6 cellular contexts compared by ENCODE assay signal in the genomic region with DNA sequence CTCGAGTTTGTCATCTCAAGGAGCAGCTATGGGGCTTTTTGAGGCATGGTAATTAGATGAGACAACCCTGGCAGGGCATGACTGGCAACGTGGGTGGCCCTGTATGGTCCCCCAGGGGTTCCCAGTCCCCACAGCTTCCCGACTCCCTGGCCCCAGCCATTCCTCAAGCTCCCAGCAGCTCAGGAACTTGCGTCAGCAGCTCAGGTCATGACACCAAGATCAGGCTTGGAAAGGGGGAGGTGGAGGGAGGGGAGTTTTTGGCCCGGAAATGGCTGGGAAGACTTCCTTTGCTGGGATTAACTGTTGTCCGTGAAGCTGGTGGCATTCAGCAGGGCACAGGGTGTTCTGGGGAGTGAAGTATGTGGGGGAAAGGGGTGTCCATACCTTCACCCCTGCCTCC. TPM values are rescaled to one million over a fixed set of nuclear protein-coding genes. Genes with fewer than 3 reads are reported as not detected.
DNase-seq lines count a peak whose midpoint lies in the region; ATAC-seq and TF ChIP-seq lines count a peak whose summit lies in the region.

No MANE protein-coding gene starts in this region.

- H3K4me1 ChIP-seq in skeletal muscle satellite cell (ENCODE audit: control insufficient read depth, insufficient read depth, low read length) (peaks cover 19% of the 10 kb centered on the region), suprapubic skin (peaks cover 3% of the 10 kb centered on the region)

- peak; percentile 40 for DNase-seq in foreskin melanocyte
- no peak for DNase-seq in Kasumi-1 (lab: John Stamatoyannopoulos, UW)
- DNase-seq in stimulated activated naive CD8-positive, alpha-beta T cell treated with anti-CD3 and anti-CD28 coated beads, Interleukin-15, Interleukin-2, amounts not matched to agents 100 U/mL and 50 U/mL, for 24 hours = no peak
- DNase-seq in suprapubic skin (ENCODE audit: low spot score in 2 of 2) = no peak

- no peaks in the 10 kb centered on the region for H3K9me3 ChIP-seq in skeletal muscle satellite cell (replicated peaks; ENCODE audit: low read length)
- no peaks in the 10 kb centered on the region for H3K9me3 ChIP-seq in suprapubic skin

- H3K27me3 ChIP-seq in skeletal muscle satellite cell (ENCODE audit: control insufficient read depth, insufficient read depth, low read length) (no peaks in the 10 kb centered on the region), suprapubic skin (no peaks in the 10 kb centered on the region)

- TF ChIP-seq CTCF in suprapubic skin (IDR thresholded peaks at IDR 0.05) = no peak

- no peak overlapping the region for H3K4me3 ChIP-seq in skeletal muscle satellite cell (ENCODE audit: low read length)
- no peak overlapping the region for H3K4me3 ChIP-seq in suprapubic skin

- no peak for TF ChIP-seq POLR2A in suprapubic skin (IDR thresholded peaks at IDR 0.05)

- ATAC-seq in stimulated activated naive CD8-positive, alpha-beta T cell treated with anti-CD3 and anti-CD28 coated beads, Interleukin-15, Interleukin-2, amounts not matched to agents 100 U/mL and 50 U/mL, for 24 hours = no peak

- no peak for TF ChIP-seq EP300 in suprapubic skin (IDR thresholded peaks at IDR 0.05)

- H3K36me3 ChIP-seq in skeletal muscle satellite cell (ENCODE audit: insufficient read depth, low read length) (no peaks in the 10 kb centered on the region), suprapubic skin (peaks cover 34% of the 10 kb centered on the region)

- no peak overlapping the region for H3K27ac ChIP-seq in suprapubic skin

- H3K9ac ChIP-seq in skeletal muscle satellite cell (ENCODE audit: low read depth, low read length) = no peak overlapping the region

- WGBS in suprapubic skin = 38% methylated on average over 6 of the region's 6 CpGs

- peak overlapping the region; percentile 4 for H3K4me2 ChIP-seq in skeletal muscle satellite cell (ENCODE audit: low read length)

TF ChIP-seq in PFSK-1, 5 proteins besides CTCF, POLR2A, EP300 and RAD21:
- TF ChIP-seq POLR2AphosphoS5 (IDR thresholded peaks at IDR 0.05; ENCODE audit: low read depth, low read length) (no peak), FOXP2 (optimal IDR thresholded peaks at IDR 0.05; ENCODE audit: borderline replicate concordance, extremely low read depth, extremely low read length, insufficient read depth) (peak; percentile 30)

RNA-seq across cellular contexts. Expression of a gene that starts 10.4 kb away (rescaled TPM):
- 1.1 TPM for polyA plus RNA-seq in PFSK-1 (2012; ENCODE audit: insufficient read length, low read depth)
- total RNA-seq in skeletal muscle satellite cell (2012; rRNA removed) = not detected in 2 replicates
- total RNA-seq in suprapubic skin = 1 to 10 TPM in 3 of 4 donors, under 1 TPM in 1; 0.48 to 4.7 (median 1.9) TPM

RNA-seq across cellular contexts. Expression of a gene that starts 11.6 kb away (rescaled TPM):
- polyA plus RNA-seq in PFSK-1 (2012; ENCODE audit: insufficient read length, low read depth) = not detected
- not detected in 2 replicates for total RNA-seq in skeletal muscle satellite cell (2012; rRNA removed)
- total RNA-seq in suprapubic skin = not detected

RNA-seq across cellular contexts. Expression of a gene that starts 31.7 kb away (rescaled TPM):
- polyA plus RNA-seq in PFSK-1 (2012; ENCODE audit: insufficient read length, low read depth) = 33.0 TPM
- 8.4 and 13.1 TPM in 2 replicates for total RNA-seq in skeletal muscle satellite cell (2012; rRNA removed)
- total RNA-seq in suprapubic skin = 1 to 10 TPM; 4.1 to 9.2 (median 7.1) TPM

RNA-seq across cellular contexts. Expression of a gene that starts 31.7 kb away (rescaled TPM):
- polyA plus RNA-seq in PFSK-1 (2012; ENCODE audit: insufficient read length, low read depth) = 22.7 TPM
- 17.7 and 19.2 TPM in 2 replicates for total RNA-seq in skeletal muscle satellite cell (2012; rRNA removed)
- 10 to 100 TPM; 17.2 to 33.1 (median 21.0) TPM for total RNA-seq in suprapubic skin

RNA-seq across cellular contexts. Expression of a gene that starts 32.8 kb away (rescaled TPM):
- polyA plus RNA-seq in PFSK-1 (2012; ENCODE audit: insufficient read length, low read depth) = 52.6 TPM
- total RNA-seq in skeletal muscle satellite cell (2012; rRNA removed) = 11.7 and 13.5 TPM in 2 replicates
- total RNA-seq in suprapubic skin = 10 to 100 TPM; 22.4 to 93.3 (median 35.8) TPM
